In genomic region chr14:98599082-98599481, GRCh38 we compare ENCODE assay signal across 14 cellular contexts.
"Had no signal": no experiment of that assay in that cellular context is flagged by ENCODE, and none has a peak within 500 bp of the region (broad histone marks: within the 10 kb centered on the region; RNA-seq: fewer than 3 reads in every experiment).

No MANE protein-coding gene starts in this region.

- H3K27ac ChIP-seq: gastroesophageal sphincter, ovary, right atrium auricular region, sigmoid colon, skin epidermis had no signal

- H3K4me1 ChIP-seq: gastroesophageal sphincter, right atrium auricular region, sigmoid colon had no signal

- H3K9me3 ChIP-seq: ovary, right atrium auricular region, sigmoid colon had no signal

- H3K36me3 ChIP-seq: gastroesophageal sphincter, ovary, right atrium auricular region, sigmoid colon had no signal

- ATAC-seq: esophagus mucosa, gastroesophageal sphincter, left lobe of liver, natural killer cell had no signal

- DNase-seq: effector memory CD4-positive, alpha-beta T cell; foreskin fibroblast; glutamatergic neuron; islet precursor cell; natural killer cell; nucleus accumbens; ovary; sigmoid colon; stimulated activated naive CD4-positive, alpha-beta T cell treated with Interleukin-2 at 50 U/mL for 16 hours had no signal

- H3K4me3 ChIP-seq: gastroesophageal sphincter, ovary, right atrium auricular region, sigmoid colon, skin epidermis had no signal

- H3K27me3 ChIP-seq: ovary, right atrium auricular region, sigmoid colon had no signal
